ENCODE assay signal across 1 cellular context in the genomic region with DNA sequence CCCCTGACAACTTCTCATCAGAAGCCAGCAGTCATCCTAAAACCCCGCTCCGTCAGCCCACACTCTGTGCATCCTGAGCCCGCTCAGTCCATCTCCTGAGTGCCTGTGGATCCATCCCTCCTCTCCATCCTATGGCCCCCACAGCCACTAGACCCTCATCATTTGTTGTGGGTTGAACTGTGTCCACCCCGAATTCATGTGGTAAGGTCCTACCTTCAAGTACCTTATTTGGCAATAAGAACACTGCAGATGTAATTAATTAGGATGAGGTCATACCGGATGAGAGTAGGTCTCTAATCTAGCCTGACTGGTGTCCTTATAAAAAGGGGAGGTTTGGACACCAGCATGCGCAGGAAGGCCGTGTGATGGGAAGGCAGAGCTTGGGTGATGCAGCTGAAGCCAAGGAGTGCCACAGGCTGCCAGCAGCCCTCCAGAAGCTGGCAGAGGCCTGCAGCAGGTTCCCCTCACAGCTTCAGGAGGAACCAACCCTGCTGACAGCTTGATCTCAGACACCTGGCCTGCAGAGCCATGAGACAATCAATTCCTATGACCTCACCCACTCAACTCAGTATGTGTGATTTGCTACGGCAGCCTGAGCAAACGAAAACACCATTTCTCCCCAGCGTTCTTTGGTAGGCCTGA.
TF ChIP-seq lines count a peak whose summit lies in the region.

No MANE protein-coding gene starts in this region.

TF ChIP-seq in HEK293, 187 proteins besides CTCF, POLR2A, EP300 and RAD21 (continued from another document and continues in another):
- TF ChIP-seq, protein P1, sequence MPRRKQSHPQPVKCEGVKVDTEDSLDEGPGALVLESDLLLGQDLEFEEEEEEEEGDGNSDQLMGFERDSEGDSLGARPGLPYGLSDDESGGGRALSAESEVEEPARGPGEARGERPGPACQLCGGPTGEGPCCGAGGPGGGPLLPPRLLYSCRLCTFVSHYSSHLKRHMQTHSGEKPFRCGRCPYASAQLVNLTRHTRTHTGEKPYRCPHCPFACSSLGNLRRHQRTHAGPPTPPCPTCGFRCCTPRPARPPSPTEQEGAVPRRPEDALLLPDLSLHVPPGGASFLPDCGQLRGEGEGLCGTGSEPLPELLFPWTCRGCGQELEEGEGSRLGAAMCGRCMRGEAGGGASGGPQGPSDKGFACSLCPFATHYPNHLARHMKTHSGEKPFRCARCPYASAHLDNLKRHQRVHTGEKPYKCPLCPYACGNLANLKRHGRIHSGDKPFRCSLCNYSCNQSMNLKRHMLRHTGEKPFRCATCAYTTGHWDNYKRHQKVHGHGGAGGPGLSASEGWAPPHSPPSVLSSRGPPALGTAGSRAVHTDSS (tag by site-specific recombination; IDR thresholded peaks at IDR 0.05), result no peak
- TF ChIP-seq, protein P2, sequence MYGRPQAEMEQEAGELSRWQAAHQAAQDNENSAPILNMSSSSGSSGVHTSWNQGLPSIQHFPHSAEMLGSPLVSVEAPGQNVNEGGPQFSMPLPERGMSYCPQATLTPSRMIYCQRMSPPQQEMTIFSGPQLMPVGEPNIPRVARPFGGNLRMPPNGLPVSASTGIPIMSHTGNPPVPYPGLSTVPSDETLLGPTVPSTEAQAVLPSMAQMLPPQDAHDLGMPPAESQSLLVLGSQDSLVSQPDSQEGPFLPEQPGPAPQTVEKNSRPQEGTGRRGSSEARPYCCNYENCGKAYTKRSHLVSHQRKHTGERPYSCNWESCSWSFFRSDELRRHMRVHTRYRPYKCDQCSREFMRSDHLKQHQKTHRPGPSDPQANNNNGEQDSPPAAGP (tag by site-specific recombination; IDR thresholded peaks at IDR 0.05), result no peak
- no peak for TF ChIP-seq ZNF426 (tag by site-specific recombination; IDR thresholded peaks at IDR 0.05)
- peak; percentile 15 for TF ChIP-seq ZFHX2 (tag by site-specific recombination; conservative IDR thresholded peaks at IDR 0.05)
- TF ChIP-seq, protein P3, sequence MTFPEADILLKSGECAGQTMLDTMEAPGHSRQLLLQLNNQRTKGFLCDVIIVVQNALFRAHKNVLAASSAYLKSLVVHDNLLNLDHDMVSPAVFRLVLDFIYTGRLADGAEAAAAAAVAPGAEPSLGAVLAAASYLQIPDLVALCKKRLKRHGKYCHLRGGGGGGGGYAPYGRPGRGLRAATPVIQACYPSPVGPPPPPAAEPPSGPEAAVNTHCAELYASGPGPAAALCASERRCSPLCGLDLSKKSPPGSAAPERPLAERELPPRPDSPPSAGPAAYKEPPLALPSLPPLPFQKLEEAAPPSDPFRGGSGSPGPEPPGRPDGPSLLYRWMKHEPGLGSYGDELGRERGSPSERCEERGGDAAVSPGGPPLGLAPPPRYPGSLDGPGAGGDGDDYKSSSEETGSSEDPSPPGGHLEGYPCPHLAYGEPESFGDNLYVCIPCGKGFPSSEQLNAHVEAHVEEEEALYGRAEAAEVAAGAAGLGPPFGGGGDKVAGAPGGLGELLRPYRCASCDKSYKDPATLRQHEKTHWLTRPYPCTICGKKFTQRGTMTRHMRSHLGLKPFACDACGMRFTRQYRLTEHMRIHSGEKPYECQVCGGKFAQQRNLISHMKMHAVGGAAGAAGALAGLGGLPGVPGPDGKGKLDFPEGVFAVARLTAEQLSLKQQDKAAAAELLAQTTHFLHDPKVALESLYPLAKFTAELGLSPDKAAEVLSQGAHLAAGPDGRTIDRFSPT (tag by site-specific recombination; IDR thresholded peaks at IDR 0.05), result 0 out of 2 replicates have a peak, but pooled peaks have one; percentile 43
- TF ChIP-seq, protein P4, sequence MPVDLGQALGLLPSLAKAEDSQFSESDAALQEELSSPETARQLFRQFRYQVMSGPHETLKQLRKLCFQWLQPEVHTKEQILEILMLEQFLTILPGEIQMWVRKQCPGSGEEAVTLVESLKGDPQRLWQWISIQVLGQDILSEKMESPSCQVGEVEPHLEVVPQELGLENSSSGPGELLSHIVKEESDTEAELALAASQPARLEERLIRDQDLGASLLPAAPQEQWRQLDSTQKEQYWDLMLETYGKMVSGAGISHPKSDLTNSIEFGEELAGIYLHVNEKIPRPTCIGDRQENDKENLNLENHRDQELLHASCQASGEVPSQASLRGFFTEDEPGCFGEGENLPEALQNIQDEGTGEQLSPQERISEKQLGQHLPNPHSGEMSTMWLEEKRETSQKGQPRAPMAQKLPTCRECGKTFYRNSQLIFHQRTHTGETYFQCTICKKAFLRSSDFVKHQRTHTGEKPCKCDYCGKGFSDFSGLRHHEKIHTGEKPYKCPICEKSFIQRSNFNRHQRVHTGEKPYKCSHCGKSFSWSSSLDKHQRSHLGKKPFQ (tag by site-specific recombination; IDR thresholded peaks at IDR 0.05), result no peak
- no peak for TF ChIP-seq ZNF341 (tag by site-specific recombination; IDR thresholded peaks at IDR 0.05; ENCODE audit: low read depth)
- no peak for TF ChIP-seq ZNF23 (tag by site-specific recombination; IDR thresholded peaks at IDR 0.05; ENCODE audit: borderline replicate concordance)
- no peak for TF ChIP-seq OVOL3 (tag by site-specific recombination; IDR thresholded peaks at IDR 0.05)
- no peak for TF ChIP-seq YY2 (tag by site-specific recombination; IDR thresholded peaks at IDR 0.05)
- TF ChIP-seq, protein P5, sequence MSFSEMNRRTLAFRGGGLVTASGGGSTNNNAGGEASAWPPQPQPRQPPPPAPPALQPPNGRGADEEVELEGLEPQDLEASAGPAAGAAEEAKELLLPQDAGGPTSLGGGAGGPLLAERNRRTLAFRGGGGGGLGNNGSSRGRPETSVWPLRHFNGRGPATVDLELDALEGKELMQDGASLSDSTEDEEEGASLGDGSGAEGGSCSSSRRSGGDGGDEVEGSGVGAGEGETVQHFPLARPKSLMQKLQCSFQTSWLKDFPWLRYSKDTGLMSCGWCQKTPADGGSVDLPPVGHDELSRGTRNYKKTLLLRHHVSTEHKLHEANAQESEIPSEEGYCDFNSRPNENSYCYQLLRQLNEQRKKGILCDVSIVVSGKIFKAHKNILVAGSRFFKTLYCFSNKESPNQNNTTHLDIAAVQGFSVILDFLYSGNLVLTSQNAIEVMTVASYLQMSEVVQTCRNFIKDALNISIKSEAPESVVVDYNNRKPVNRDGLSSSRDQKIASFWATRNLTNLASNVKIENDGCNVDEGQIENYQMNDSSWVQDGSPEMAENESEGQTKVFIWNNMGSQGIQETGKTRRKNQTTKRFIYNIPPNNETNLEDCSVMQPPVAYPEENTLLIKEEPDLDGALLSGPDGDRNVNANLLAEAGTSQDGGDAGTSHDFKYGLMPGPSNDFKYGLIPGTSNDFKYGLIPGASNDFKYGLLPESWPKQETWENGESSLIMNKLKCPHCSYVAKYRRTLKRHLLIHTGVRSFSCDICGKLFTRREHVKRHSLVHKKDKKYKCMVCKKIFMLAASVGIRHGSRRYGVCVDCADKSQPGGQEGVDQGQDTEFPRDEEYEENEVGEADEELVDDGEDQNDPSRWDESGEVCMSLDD (tag by site-specific recombination; IDR thresholded peaks at IDR 0.05), result no peak
- no peak for TF ChIP-seq ZNF10 (tag by site-specific recombination; IDR thresholded peaks at IDR 0.05)
- no peak for TF ChIP-seq ZNF768 (tag by site-specific recombination; IDR thresholded peaks at IDR 0.05)
- no peak for TF ChIP-seq ZNF623 (tag by site-specific recombination; IDR thresholded peaks at IDR 0.05)
- TF ChIP-seq ZNF544 (tag by site-specific recombination; IDR thresholded peaks at IDR 0.05), result no peak
- TF ChIP-seq, protein P6, sequence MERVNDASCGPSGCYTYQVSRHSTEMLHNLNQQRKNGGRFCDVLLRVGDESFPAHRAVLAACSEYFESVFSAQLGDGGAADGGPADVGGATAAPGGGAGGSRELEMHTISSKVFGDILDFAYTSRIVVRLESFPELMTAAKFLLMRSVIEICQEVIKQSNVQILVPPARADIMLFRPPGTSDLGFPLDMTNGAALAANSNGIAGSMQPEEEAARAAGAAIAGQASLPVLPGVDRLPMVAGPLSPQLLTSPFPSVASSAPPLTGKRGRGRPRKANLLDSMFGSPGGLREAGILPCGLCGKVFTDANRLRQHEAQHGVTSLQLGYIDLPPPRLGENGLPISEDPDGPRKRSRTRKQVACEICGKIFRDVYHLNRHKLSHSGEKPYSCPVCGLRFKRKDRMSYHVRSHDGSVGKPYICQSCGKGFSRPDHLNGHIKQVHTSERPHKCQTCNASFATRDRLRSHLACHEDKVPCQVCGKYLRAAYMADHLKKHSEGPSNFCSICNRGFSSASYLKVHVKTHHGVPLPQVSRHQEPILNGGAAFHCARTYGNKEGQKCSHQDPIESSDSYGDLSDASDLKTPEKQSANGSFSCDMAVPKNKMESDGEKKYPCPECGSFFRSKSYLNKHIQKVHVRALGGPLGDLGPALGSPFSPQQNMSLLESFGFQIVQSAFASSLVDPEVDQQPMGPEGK (tag by site-specific recombination; IDR thresholded peaks at IDR 0.05), result no peak
- peak; percentile 21; the same call in 1 of the 2 replicates for TF ChIP-seq ZNF24 (tag by site-specific recombination; IDR thresholded peaks at IDR 0.05)
- TF ChIP-seq REPIN1 (tag by site-specific recombination; IDR thresholded peaks at IDR 0.05; ENCODE audit: low read depth), result no peak
- 0 out of 2 replicates have a peak, but pooled peaks have one; percentile 17 for TF ChIP-seq ZEB2 (tag by site-specific recombination; IDR thresholded peaks at IDR 0.05)
- TF ChIP-seq GLIS2 (tag by site-specific recombination; IDR thresholded peaks at IDR 0.05), result peak; percentile 59
- TF ChIP-seq PRDM1 (tag by site-specific recombination; IDR thresholded peaks at IDR 0.05), result peak; percentile 58
- TF ChIP-seq ZNF777 (tag by site-specific recombination; IDR thresholded peaks at IDR 0.05; ENCODE audit: borderline replicate concordance), result no peak
- peak; percentile 86 for TF ChIP-seq ZNF335 (tag by site-specific recombination; conservative IDR thresholded peaks at IDR 0.05)
- TF ChIP-seq, protein P7, sequence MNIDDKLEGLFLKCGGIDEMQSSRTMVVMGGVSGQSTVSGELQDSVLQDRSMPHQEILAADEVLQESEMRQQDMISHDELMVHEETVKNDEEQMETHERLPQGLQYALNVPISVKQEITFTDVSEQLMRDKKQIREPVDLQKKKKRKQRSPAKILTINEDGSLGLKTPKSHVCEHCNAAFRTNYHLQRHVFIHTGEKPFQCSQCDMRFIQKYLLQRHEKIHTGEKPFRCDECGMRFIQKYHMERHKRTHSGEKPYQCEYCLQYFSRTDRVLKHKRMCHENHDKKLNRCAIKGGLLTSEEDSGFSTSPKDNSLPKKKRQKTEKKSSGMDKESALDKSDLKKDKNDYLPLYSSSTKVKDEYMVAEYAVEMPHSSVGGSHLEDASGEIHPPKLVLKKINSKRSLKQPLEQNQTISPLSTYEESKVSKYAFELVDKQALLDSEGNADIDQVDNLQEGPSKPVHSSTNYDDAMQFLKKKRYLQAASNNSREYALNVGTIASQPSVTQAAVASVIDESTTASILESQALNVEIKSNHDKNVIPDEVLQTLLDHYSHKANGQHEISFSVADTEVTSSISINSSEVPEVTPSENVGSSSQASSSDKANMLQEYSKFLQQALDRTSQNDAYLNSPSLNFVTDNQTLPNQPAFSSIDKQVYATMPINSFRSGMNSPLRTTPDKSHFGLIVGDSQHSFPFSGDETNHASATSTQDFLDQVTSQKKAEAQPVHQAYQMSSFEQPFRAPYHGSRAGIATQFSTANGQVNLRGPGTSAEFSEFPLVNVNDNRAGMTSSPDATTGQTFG (tag by site-specific recombination; IDR thresholded peaks at IDR 0.05; ENCODE audit: borderline replicate concordance), result no peak
- TF ChIP-seq, protein P8, sequence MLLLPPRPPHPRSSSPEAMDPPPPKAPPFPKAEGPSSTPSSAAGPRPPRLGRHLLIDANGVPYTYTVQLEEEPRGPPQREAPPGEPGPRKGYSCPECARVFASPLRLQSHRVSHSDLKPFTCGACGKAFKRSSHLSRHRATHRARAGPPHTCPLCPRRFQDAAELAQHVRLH (tag by site-specific recombination; IDR thresholded peaks at IDR 0.05), result peak; percentile 86
- TF ChIP-seq, protein P9, sequence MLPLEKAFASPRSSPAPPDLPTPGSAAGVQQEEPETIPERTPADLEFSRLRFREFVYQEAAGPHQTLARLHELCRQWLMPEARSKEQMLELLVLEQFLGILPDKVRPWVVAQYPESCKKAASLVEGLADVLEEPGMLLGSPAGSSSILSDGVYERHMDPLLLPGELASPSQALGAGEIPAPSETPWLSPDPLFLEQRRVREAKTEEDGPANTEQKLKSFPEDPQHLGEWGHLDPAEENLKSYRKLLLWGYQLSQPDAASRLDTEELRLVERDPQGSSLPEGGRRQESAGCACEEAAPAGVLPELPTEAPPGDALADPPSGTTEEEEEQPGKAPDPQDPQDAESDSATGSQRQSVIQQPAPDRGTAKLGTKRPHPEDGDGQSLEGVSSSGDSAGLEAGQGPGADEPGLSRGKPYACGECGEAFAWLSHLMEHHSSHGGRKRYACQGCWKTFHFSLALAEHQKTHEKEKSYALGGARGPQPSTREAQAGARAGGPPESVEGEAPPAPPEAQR (tag by site-specific recombination; IDR thresholded peaks at IDR 0.05), result no peak
- no peak for TF ChIP-seq ZBTB1 (tag by site-specific recombination; IDR thresholded peaks at IDR 0.05)
- TF ChIP-seq, protein P10, sequence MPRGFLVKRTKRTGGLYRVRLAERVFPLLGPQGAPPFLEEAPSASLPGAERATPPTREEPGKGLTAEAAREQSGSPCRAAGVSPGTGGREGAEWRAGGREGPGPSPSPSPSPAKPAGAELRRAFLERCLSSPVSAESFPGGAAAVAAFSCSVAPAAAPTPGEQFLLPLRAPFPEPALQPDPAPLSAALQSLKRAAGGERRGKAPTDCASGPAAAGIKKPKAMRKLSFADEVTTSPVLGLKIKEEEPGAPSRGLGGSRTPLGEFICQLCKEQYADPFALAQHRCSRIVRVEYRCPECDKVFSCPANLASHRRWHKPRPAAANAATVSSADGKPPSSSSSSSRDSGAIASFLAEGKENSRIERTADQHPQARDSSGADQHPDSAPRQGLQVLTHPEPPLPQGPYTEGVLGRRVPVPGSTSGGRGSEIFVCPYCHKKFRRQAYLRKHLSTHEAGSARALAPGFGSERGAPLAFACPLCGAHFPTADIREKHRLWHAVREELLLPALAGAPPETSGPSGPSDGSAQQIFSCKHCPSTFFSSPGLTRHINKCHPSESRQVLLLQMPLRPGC (tag by site-specific recombination; IDR thresholded peaks at IDR 0.05), result no peak
- TF ChIP-seq SCRT2 (tag by site-specific recombination; IDR thresholded peaks at IDR 0.05), result no peak
- TF ChIP-seq ZNF366 (tag by site-specific recombination; conservative IDR thresholded peaks at IDR 0.05), result peak; percentile 76
- no peak for TF ChIP-seq SALL2 (tag by site-specific recombination; IDR thresholded peaks at IDR 0.05; ENCODE audit: borderline replicate concordance)
- no peak for TF ChIP-seq ZNF473 (tag by site-specific recombination; IDR thresholded peaks at IDR 0.05)
- TF ChIP-seq OSR2 (tag by site-specific recombination; IDR thresholded peaks at IDR 0.05), result no peak
- TF ChIP-seq ZNF2 (tag by site-specific recombination; IDR thresholded peaks at IDR 0.05), result no peak
- TF ChIP-seq ZNF174 (tag by site-specific recombination; IDR thresholded peaks at IDR 0.05), result no peak
